In genomic region chr7:108001759-108002725, GRCh38 we compare ENCODE assay signal across 8 cellular contexts. TPM values are rescaled to one million over a fixed set of nuclear protein-coding genes. Genes with fewer than 3 reads are reported as not detected.
A peak's percentile ranks its signal among the peaks of the same experiment; 100 is the strongest.
DNase-seq lines count a peak whose midpoint lies in the region; ATAC-seq, FAIRE-seq and TF ChIP-seq lines count a peak whose summit lies in the region.

No MANE protein-coding gene starts in this region.

- no peak overlapping the region for H2AFZ ChIP-seq in GM12878 (ENCODE audit: control insufficient read depth, low read depth, low read length)

- POLR2A ChIA-PET in GM12878 (lab: Charles Lee), result no interaction called here

- RAD21 ChIA-PET in GM12878 (lab: Charles Lee; ENCODE audit: unreplicated experiment), result no interaction called here

- SMC1A ChIA-PET in GM12878 (lab: Charles Lee; ENCODE audit: uncharacterized antibody, unreplicated experiment), result no interaction called here

- H3K4me1 Mint-ChIP-seq in stimulated activated effector memory CD8-positive, alpha-beta T cell treated with anti-CD3 and anti-CD28 coated beads, Interleukin-12 subunit alpha, Interleukin-12 subunit beta, amount 100 ng/mL, for 72 hours, result peaks cover 22% of the 10 kb centered on the region

- TF ChIP-seq POLR2A in GM12878 (IDR thresholded peaks at IDR 0.05; ENCODE audit: low read depth, low read length), result no peak

- in situ Hi-C loops in GM12878 (cut with MboI), result no loop called here

- H3K9ac ChIP-seq in GM12878 (ENCODE audit: control insufficient read depth, insufficient read depth, low read length) (no peak overlapping the region), iPS-20b (ENCODE audit: low read depth, low read length) (peak overlapping the region; percentile 70)

- no peaks in the 10 kb centered on the region for H3K9me3 Mint-ChIP-seq in stimulated activated effector memory CD8-positive, alpha-beta T cell treated with anti-CD3 and anti-CD28 coated beads, Interleukin-12 subunit alpha, Interleukin-12 subunit beta, amount 100 ng/mL, for 72 hours

- H3K27ac ChIP-seq in GM12878 (ENCODE audit: control insufficient read depth, insufficient read depth) (no peak overlapping the region), iPS-20b (ENCODE audit: low read length) (no peak overlapping the region)

- peaks cover 14 to 22% of the 10 kb centered on the region in 2 experiments for H3K27me3 ChIP-seq in GM12878 (replicated peaks in 1 of 2; ENCODE audit: control insufficient read depth in 2 of 2, insufficient read depth in 2 of 2, low read length in 1 of 2)
- peaks cover 74% of the 10 kb centered on the region for H3K27me3 ChIP-seq in iPS-20b (ENCODE audit: insufficient read depth, low read length)

- no peak for TF ChIP-seq EP300 in GM12878 (IDR thresholded peaks at IDR 0.05; ENCODE audit: borderline replicate concordance in 1 of 2, control insufficient read depth in 1 of 2, low read depth in 2 of 2, low read length in 2 of 2)

- H3K9me3 ChIP-seq in GM12878 (replicated peaks; ENCODE audit: control insufficient read depth, insufficient read depth, low read length) (no peaks in the 10 kb centered on the region), iPS-20b (ENCODE audit: insufficient read depth, low read depth, low read length) (no peaks in the 10 kb centered on the region)

- ATAC-seq in GM12878, result no peak
- ATAC-seq in stimulated activated effector memory CD8-positive, alpha-beta T cell treated with anti-CD3 and anti-CD28 coated beads, Interleukin-12 subunit alpha, Interleukin-12 subunit beta, amount 100 ng/mL, for 72 hours, result no peak
- ATAC-seq in HG03095 (IDR thresholded peaks at IDR 0.05; ENCODE audit: unreplicated experiment), result no peak

- DNase-seq in COLO668 (lab: John Stamatoyannopoulos, UW; ENCODE audit: unreplicated experiment), result peak; percentile 56
- no peak for DNase-seq in Jurkat, Clone E6-1 (ENCODE audit: low read depth, low spot score)
- DNase-seq in GM12878 (ENCODE audit: low read depth, low spot score), result no peak
- no peak for DNase-seq in stimulated activated effector memory CD8-positive, alpha-beta T cell treated with anti-CD3 and anti-CD28 coated beads, Interleukin-12 subunit alpha, Interleukin-12 subunit beta, amount 100 ng/mL, for 72 hours (ENCODE audit: low spot score in 2 of 2)
- no peak for DNase-seq in NK-92 (lab: John Stamatoyannopoulos, UW; ENCODE audit: unreplicated experiment)
- DNase-seq in NCI-H2029 (lab: John Stamatoyannopoulos, UW), result no peak

- no peak overlapping the region for H3K27ac Mint-ChIP-seq in stimulated activated effector memory CD8-positive, alpha-beta T cell treated with anti-CD3 and anti-CD28 coated beads, Interleukin-12 subunit alpha, Interleukin-12 subunit beta, amount 100 ng/mL, for 72 hours

- H4K20me1 ChIP-seq in GM12878 (ENCODE audit: control insufficient read depth, insufficient read depth), result no peaks in the 10 kb centered on the region; the same call in 1 of the 2 replicates

- intact Hi-C loops in GM12878 (cut with micrococcal nuclease; ENCODE audit: unreplicated experiment), result no loop called here

- no peak for TF ChIP-seq CTCF in GM12878 (IDR thresholded peaks at IDR 0.05 in 2 of 3, conservative IDR thresholded peaks at IDR 0.05 in 1 of 3; ENCODE audit: control insufficient read depth in 2 of 3, extremely low read depth in 1 of 3, insufficient read depth in 1 of 3, low read depth in 3 of 3, low read length in 3 of 3)

- H3K4me3 ChIP-seq in Jurkat, Clone E6-1 (ENCODE audit: low read length), result peak overlapping the region; percentile 61
- H3K4me3 ChIP-seq in GM12878, result no peak overlapping the region
- peak overlapping the region; percentile 77 for H3K4me3 ChIP-seq in iPS-20b (ENCODE audit: low read length)

- H3K79me2 ChIP-seq in GM12878 (ENCODE audit: control insufficient read depth, insufficient read depth, low read length), result no peaks in the 10 kb centered on the region

- H3K36me3 ChIP-seq in GM12878 (ENCODE audit: control insufficient read depth in 2 of 2, insufficient read depth in 2 of 2, low read length in 1 of 2) (no peaks in the 10 kb centered on the region), iPS-20b (ENCODE audit: insufficient read depth, low read depth, low read length) (peaks cover 15% of the 10 kb centered on the region; the same call in 1 of the 2 replicates)

- no peak for TF ChIP-seq RAD21 in GM12878 (IDR thresholded peaks at IDR 0.05; ENCODE audit: insufficient read depth, low read depth, low read length)

- no peak for FAIRE-seq in GM12878 (lab: Jason Lieb, UNC)

- CTCF ChIA-PET in GM12878 (lab: Yijun Ruan, JAX), result no interaction called here

- H3K36me3 Mint-ChIP-seq in stimulated activated effector memory CD8-positive, alpha-beta T cell treated with anti-CD3 and anti-CD28 coated beads, Interleukin-12 subunit alpha, Interleukin-12 subunit beta, amount 100 ng/mL, for 72 hours, result no peaks in the 10 kb centered on the region

- BruUV-seq in GM12878 (replicated peaks; lab: Mats Ljungman, UMichigan), result no TSS peak

- no peaks in the 10 kb centered on the region for H3K4me1 ChIP-seq in GM12878 (ENCODE audit: control insufficient read depth, insufficient read depth, low read length)
- H3K4me1 ChIP-seq in iPS-20b (ENCODE audit: insufficient read depth, low read length), result no peaks in the 10 kb centered on the region

- H3K4me2 ChIP-seq in GM12878 (ENCODE audit: control insufficient read depth, insufficient read depth), result peak overlapping the region; percentile 35; the same call in 1 of the 2 replicates

- whole genome bisulfite sequencing in GM12878 (ENCODE audit: insufficient coverage, insufficient replicate concordance, low lambda C conversion rate, missing lambda C conversion rate), result 30% methylated on average over 68 of the region's 75 CpGs

- peak overlapping the region; percentile 61 for H3K4me3 Mint-ChIP-seq in stimulated activated effector memory CD8-positive, alpha-beta T cell treated with anti-CD3 and anti-CD28 coated beads, Interleukin-12 subunit alpha, Interleukin-12 subunit beta, amount 100 ng/mL, for 72 hours

TF ChIP-seq in GM12878, 131 proteins besides CTCF, POLR2A, EP300 and RAD21:
- TF ChIP-seq EZH2 (IDR thresholded peaks at IDR 0.05; ENCODE audit: borderline replicate concordance, control insufficient read depth, low read depth, low read length) (no peak), RUNX3 (IDR thresholded peaks at IDR 0.05; ENCODE audit: low read length) (no peak), PML (IDR thresholded peaks at IDR 0.05; ENCODE audit: low read length) (no peak), POLR2AphosphoS5 (IDR thresholded peaks at IDR 0.05; ENCODE audit: low read length) (no peak), SKIL (IDR thresholded peaks at IDR 0.05; ENCODE audit: low read depth, poor library complexity, severe bottlenecking) (no peak), RB1 (IDR thresholded peaks at IDR 0.05; ENCODE audit: borderline replicate concordance) (no peak), MYB (IDR thresholded peaks at IDR 0.05; ENCODE audit: borderline replicate concordance, low read depth, low read length) (no peak), NFXL1 (IDR thresholded peaks at IDR 0.05; ENCODE audit: borderline replicate concordance) (no peak), HDAC6 (IDR thresholded peaks at IDR 0.05; ENCODE audit: unreplicated experiment) (no peak), CBX5 (IDR thresholded peaks at IDR 0.05; ENCODE audit: low read depth) (no peak), ZNF24 (IDR thresholded peaks at IDR 0.05) (no peak)

RNA-seq across cellular contexts. Expression of gene LAMB1, which starts 0.9 kb away (rescaled TPM):
- 20.0 TPM for polyA plus RNA-seq in Jurkat, Clone E6-1 (2012; ENCODE audit: insufficient read depth, insufficient read length)
- 0.13 and 0.24 TPM in 2 replicates for total RNA-seq in GM12878 (2013; cell fraction: nucleolus; rRNA removed)
- total RNA-seq in GM12878 (2014; rRNA removed), result not detected in 2 replicates
- total RNA-seq in GM12878 (2014; rRNA removed; fragmentation: Illumina TruSeq; extraction: Trizol), result not detected in 2 replicates
- 0.48 and 0.77 TPM in 2 replicates for total RNA-seq in GM12878 (2021)
- 0.73 TPM for polyA plus RNA-seq in GM12878 (2011; ENCODE audit: low read depth)
- 0.08 and 0.12 TPM in 2 replicates for polyA plus RNA-seq in GM12878 (2011; rRNA removed)
- 0.03 and 0.05 TPM in 2 replicates for polyA plus RNA-seq in GM12878 (2011; cell fraction: cytosol; rRNA removed)
- polyA plus RNA-seq in GM12878 (2011; cell fraction: nucleus; rRNA removed), result 0.12 and 0.38 TPM in 2 replicates
- 0.44 and 0.81 TPM in 2 replicates for polyA plus RNA-seq in GM12878 (2012)
- polyA plus RNA-seq in GM12878 (2014; fragmentation: Illumina TruSeq; extraction: Trizol), result not detected in 2 replicates
- 1 to 10 TPM in 1 of 2 experiments, under 1 TPM in 1; 0.05 to 1.7 TPM for polyA plus RNA-seq in GM12878 (2014; fragmentation: Nextera tagmentation; extraction: Ambion mirVana)
- not detected in 2 replicates for polyA plus RNA-seq in GM12878 (2014; rRNA removed)
- polyA plus RNA-seq in GM12878 (2016; fragmentation: Nextera tagmentation; extraction: Ambion mirVana), result 1 to 10 TPM; 1.6 to 2.2 TPM
- polyA minus RNA-seq in GM12878 (2011; rRNA and poly(A)+ RNA removed), result 0.10 TPM in 1 of 2 replicates, not detected in the other
- 0.67 and 5.0 TPM in 2 replicates for polyA minus RNA-seq in GM12878 (2011; cell fraction: cytosol; rRNA and poly(A)+ RNA removed)
- 0.48 and 0.77 TPM in 2 replicates for polyA minus RNA-seq in GM12878 (2011; cell fraction: nucleus; rRNA and poly(A)+ RNA removed)
